In genomic region chr5:169020102-169020501, GRCh38 we compare ENCODE assay signal across 13 cellular contexts.
DNase-seq lines count a peak whose midpoint lies in the region; ATAC-seq and TF ChIP-seq lines count a peak whose summit lies in the region.
"Had no signal": no experiment of that assay in that cellular context is flagged by ENCODE, and none has a peak within 500 bp of the region (broad histone marks: within the 10 kb centered on the region; RNA-seq: fewer than 3 reads in every experiment).

No MANE protein-coding gene starts in this region.

- peak; percentile 2 for DNase-seq in SIG-M5 treated with dmso at 0.1 percent for 504 hours (lab: John Stamatoyannopoulos, UW; ENCODE audit: unreplicated experiment)
- DNase-seq in SIG-M5 (lab: John Stamatoyannopoulos, UW): no peak
- no peak for DNase-seq in WTC11 (ENCODE audit: low spot score)
- peak; percentile 28 for DNase-seq in iPS DF 19.7 (ENCODE audit: low read depth, low spot score)
- DNase-seq in type B pancreatic cell (ENCODE audit: extremely low spot score, unreplicated experiment): no peak
- DNase-seq in foreskin keratinocyte: no peak
- no peak for DNase-seq in activated CD4-positive, alpha-beta T cell treated with anti-CD3 and anti-CD28 coated beads, Interleukin-2, amount 10 ng/mL, durations not matched to agents 24 days and 14 days
- DNase-seq in NCI-H69 (lab: John Stamatoyannopoulos, UW): no peak
- DNase-seq: DND-41, HFFc6, lower lobe of right lung, Peyer's patch had no signal

- peak overlapping the region; percentile 38 for H3K4me3 Mint-ChIP-seq in WTC11
- no peak overlapping the region for H3K4me3 Mint-ChIP-seq in type B pancreatic cell
- no peak overlapping the region for H3K4me3 Mint-ChIP-seq in activated CD4-positive, alpha-beta T cell treated with anti-CD3 and anti-CD28 coated beads, Interleukin-2, amount 10 ng/mL, durations not matched to agents 24 days and 14 days
- H3K4me3 Mint-ChIP-seq: activated naive CD4-positive, alpha-beta T cell treated with anti-CD3 and anti-CD28 coated beads, Interleukin-2, amount 50 U/mL, for 24 hours; HFFc6 had no signal

- no peaks in the 10 kb centered on the region for H3K27me3 ChIP-seq in foreskin keratinocyte
- H3K27me3 ChIP-seq: Peyer's patch had no signal

- no peak overlapping the region for H3K27ac ChIP-seq in foreskin keratinocyte
- H3K27ac ChIP-seq: lower lobe of right lung, Peyer's patch had no signal

- H3K9me3 Mint-ChIP-seq in WTC11 (peaks cover 4% of the 10 kb centered on the region; the same call in 1 of the 2 replicates), type B pancreatic cell (peaks cover 8% of the 10 kb centered on the region)
- no peaks in the 10 kb centered on the region for H3K9me3 Mint-ChIP-seq in activated CD4-positive, alpha-beta T cell treated with anti-CD3 and anti-CD28 coated beads, Interleukin-2, amount 10 ng/mL, durations not matched to agents 24 days and 14 days
- H3K9me3 Mint-ChIP-seq: activated naive CD4-positive, alpha-beta T cell treated with anti-CD3 and anti-CD28 coated beads, Interleukin-2, amount 50 U/mL, for 24 hours had no signal

- intact Hi-C loops in activated CD4-positive, alpha-beta T cell treated with anti-CD3 and anti-CD28 coated beads, Interleukin-2, amount 10 ng/mL, durations not matched to agents 24 days and 14 days (cut with micrococcal nuclease): no loop called here

- H3K4me1 ChIP-seq in foreskin keratinocyte: no peaks in the 10 kb centered on the region
- H3K4me1 ChIP-seq: lower lobe of right lung, Peyer's patch had no signal

- POLR2A ChIA-PET in WTC11 (lab: Charles Lee): no interaction called here

- H3K4me1 Mint-ChIP-seq in WTC11: peaks cover 22% of the 10 kb centered on the region
- H3K4me1 Mint-ChIP-seq in type B pancreatic cell (ENCODE audit: unreplicated experiment): peaks cover 51% of the 10 kb centered on the region
- H3K4me1 Mint-ChIP-seq in activated CD4-positive, alpha-beta T cell treated with anti-CD3 and anti-CD28 coated beads, Interleukin-2, amount 10 ng/mL, durations not matched to agents 24 days and 14 days: no peaks in the 10 kb centered on the region
- H3K4me1 Mint-ChIP-seq: activated naive CD4-positive, alpha-beta T cell treated with anti-CD3 and anti-CD28 coated beads, Interleukin-2, amount 50 U/mL, for 24 hours had no signal

- H3K27me3 Mint-ChIP-seq in WTC11 (ENCODE audit: low read depth): peaks cover 7% of the 10 kb centered on the region
- peaks cover 4% of the 10 kb centered on the region for H3K27me3 Mint-ChIP-seq in type B pancreatic cell
- H3K27me3 Mint-ChIP-seq in activated CD4-positive, alpha-beta T cell treated with anti-CD3 and anti-CD28 coated beads, Interleukin-2, amount 10 ng/mL, durations not matched to agents 24 days and 14 days: no peaks in the 10 kb centered on the region

- TF ChIP-seq CTCF in WTC11 (IDR thresholded peaks at IDR 0.05) (no peak), type B pancreatic cell (conservative IDR thresholded peaks at IDR 0.05) (no peak), foreskin keratinocyte (conservative IDR thresholded peaks at IDR 0.05) (no peak)

- ATAC-seq in WTC11 (peak; percentile 82), foreskin keratinocyte (no peak)
- ATAC-seq: lower lobe of right lung had no signal

- H3K36me3 Mint-ChIP-seq in WTC11: no peaks in the 10 kb centered on the region
- no peaks in the 10 kb centered on the region for H3K36me3 Mint-ChIP-seq in type B pancreatic cell
- H3K36me3 Mint-ChIP-seq in activated CD4-positive, alpha-beta T cell treated with anti-CD3 and anti-CD28 coated beads, Interleukin-2, amount 10 ng/mL, durations not matched to agents 24 days and 14 days (ENCODE audit: low read depth): no peaks in the 10 kb centered on the region
- H3K36me3 Mint-ChIP-seq: activated naive CD4-positive, alpha-beta T cell treated with anti-CD3 and anti-CD28 coated beads, Interleukin-2, amount 50 U/mL, for 24 hours had no signal

- CTCF ChIA-PET in WTC11 (lab: Charles Lee): no interaction called here

- H3K27ac Mint-ChIP-seq in WTC11 (no peak overlapping the region), type B pancreatic cell (peak overlapping the region; percentile 25)
- H3K27ac Mint-ChIP-seq in activated CD4-positive, alpha-beta T cell treated with anti-CD3 and anti-CD28 coated beads, Interleukin-2, amount 10 ng/mL, durations not matched to agents 24 days and 14 days: no peak overlapping the region
- H3K27ac Mint-ChIP-seq: activated naive CD4-positive, alpha-beta T cell treated with anti-CD3 and anti-CD28 coated beads, Interleukin-2, amount 50 U/mL, for 24 hours; HFFc6 had no signal

TF ChIP-seq in WTC11, 78 proteins besides CTCF, POLR2A, EP300 and RAD21:
- TF ChIP-seq, protein P1, sequence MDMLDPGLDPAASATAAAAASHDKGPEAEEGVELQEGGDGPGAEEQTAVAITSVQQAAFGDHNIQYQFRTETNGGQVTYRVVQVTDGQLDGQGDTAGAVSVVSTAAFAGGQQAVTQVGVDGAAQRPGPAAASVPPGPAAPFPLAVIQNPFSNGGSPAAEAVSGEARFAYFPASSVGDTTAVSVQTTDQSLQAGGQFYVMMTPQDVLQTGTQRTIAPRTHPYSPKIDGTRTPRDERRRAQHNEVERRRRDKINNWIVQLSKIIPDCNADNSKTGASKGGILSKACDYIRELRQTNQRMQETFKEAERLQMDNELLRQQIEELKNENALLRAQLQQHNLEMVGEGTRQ (CRISPR knock-in tag; IDR thresholded peaks at IDR 0.05): peak; percentile 94
- TF ChIP-seq, protein P2, sequence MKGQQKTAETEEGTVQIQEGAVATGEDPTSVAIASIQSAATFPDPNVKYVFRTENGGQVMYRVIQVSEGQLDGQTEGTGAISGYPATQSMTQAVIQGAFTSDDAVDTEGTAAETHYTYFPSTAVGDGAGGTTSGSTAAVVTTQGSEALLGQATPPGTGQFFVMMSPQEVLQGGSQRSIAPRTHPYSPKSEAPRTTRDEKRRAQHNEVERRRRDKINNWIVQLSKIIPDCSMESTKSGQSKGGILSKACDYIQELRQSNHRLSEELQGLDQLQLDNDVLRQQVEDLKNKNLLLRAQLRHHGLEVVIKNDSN (CRISPR knock-in tag; IDR thresholded peaks at IDR 0.05): peak; percentile 95
- no peak for TF ChIP-seq CBFB (CRISPR knock-in tag; IDR thresholded peaks at IDR 0.05; ENCODE audit: low read depth)
- TF ChIP-seq, protein P3, sequence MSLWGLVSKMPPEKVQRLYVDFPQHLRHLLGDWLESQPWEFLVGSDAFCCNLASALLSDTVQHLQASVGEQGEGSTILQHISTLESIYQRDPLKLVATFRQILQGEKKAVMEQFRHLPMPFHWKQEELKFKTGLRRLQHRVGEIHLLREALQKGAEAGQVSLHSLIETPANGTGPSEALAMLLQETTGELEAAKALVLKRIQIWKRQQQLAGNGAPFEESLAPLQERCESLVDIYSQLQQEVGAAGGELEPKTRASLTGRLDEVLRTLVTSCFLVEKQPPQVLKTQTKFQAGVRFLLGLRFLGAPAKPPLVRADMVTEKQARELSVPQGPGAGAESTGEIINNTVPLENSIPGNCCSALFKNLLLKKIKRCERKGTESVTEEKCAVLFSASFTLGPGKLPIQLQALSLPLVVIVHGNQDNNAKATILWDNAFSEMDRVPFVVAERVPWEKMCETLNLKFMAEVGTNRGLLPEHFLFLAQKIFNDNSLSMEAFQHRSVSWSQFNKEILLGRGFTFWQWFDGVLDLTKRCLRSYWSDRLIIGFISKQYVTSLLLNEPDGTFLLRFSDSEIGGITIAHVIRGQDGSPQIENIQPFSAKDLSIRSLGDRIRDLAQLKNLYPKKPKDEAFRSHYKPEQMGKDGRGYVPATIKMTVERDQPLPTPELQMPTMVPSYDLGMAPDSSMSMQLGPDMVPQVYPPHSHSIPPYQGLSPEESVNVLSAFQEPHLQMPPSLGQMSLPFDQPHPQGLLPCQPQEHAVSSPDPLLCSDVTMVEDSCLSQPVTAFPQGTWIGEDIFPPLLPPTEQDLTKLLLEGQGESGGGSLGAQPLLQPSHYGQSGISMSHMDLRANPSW (CRISPR knock-in tag; conservative IDR thresholded peaks at IDR 0.05; ENCODE audit: low read depth): no peak
- TF ChIP-seq MAX (CRISPR knock-in tag; IDR thresholded peaks at IDR 0.05): 0 out of 2 replicates have a peak, but pooled peaks have one; percentile 32
TF ChIP-seq in WTC11: peak in this region for 3.

Comparison
In these comparisons a context has a peak if more than half of its experiments do, and no peak if none do; other contexts are left out.
1. DNase-seq: peak in SIG-M5 treated with dmso at 0.1 percent for 504 hours (single experiment) and iPS DF 19.7 (single experiment); none in SIG-M5 (single experiment), WTC11 (single experiment), type B pancreatic cell (single experiment), foreskin keratinocyte (0 of 2), activated CD4-positive, alpha-beta T cell treated with anti-CD3 and anti-CD28 coated beads, Interleukin-2, amount 10 ng/mL, durations not matched to agents 24 days and 14 days (single experiment) and NCI-H69 (single experiment).